ENCODE assay signal across 21 cellular contexts in the genomic region with DNA sequence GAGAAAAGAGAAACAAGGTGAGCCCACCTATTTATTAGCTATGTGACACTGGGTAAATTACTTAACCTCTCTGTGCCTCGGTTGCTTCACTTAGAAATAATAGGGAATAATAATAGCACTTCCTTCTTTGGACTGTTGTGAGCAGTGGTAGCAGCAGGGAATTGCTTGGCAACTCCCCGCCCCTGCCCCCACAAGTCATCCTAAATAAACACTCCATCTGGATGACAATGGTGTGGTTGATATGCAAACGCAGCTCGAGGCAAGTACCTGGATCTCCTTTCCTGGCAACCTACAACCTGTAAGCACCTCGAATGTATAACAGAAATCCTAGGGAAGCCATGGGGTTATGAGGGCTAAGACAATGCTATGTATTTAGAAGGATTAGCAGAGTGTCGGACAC. TPM values are rescaled to one million over a fixed set of nuclear protein-coding genes. Genes with fewer than 3 reads are reported as not detected.
"Had no signal": no experiment of that assay in that cellular context is flagged by ENCODE, and none has a peak within 500 bp of the region (broad histone marks: within the 10 kb centered on the region; RNA-seq: fewer than 3 reads in every experiment).

No MANE protein-coding gene starts in this region.

- H3K36me3 Mint-ChIP-seq: activated naive CD4-positive, alpha-beta T cell treated with anti-CD3 and anti-CD28 coated beads, Interleukin-2, amount 10 ng/mL, durations not matched to agents 7 days and 5 days; immature natural killer cell had no signal

- H3K4me3 Mint-ChIP-seq: activated naive CD4-positive, alpha-beta T cell treated with anti-CD3 and anti-CD28 coated beads, Interleukin-2, amount 10 ng/mL, durations not matched to agents 7 days and 5 days; dendritic cell treated with granulocyte-macrophage colony-stimulating factor and Interleukin-4, amounts not matched to agents 40 ng/mL and 50 ng/mL, for 4 days; effector memory CD8-positive, alpha-beta T cell; immature natural killer cell had no signal

- H3K27me3 ChIP-seq: ascending aorta, gastroesophageal sphincter, heart right ventricle, transverse colon had no signal

- DNase-seq: activated CD4-positive, alpha-beta T cell treated with anti-CD3 and anti-CD28 coated beads, Interleukin-2, amount 50 U/mL, for 48 hours; activated naive CD4-positive, alpha-beta T cell treated with anti-CD3 and anti-CD28 coated beads, Interleukin-2, amount 10 ng/mL, durations not matched to agents 7 days and 5 days; effector memory CD8-positive, alpha-beta T cell; heart right ventricle; immature natural killer cell; right cardiac atrium; stimulated activated CD4-positive, alpha-beta T cell treated with anti-CD3 and anti-CD28 coated beads, Interleukin-15, amount 100 ng/mL, for 24 hours; stimulated activated CD4-positive, alpha-beta T cell treated with anti-CD3 and anti-CD28 coated beads, Interleukin-4, amount 100 ng/mL, for 1 hour; stimulated activated naive CD4-positive, alpha-beta T cell; substantia nigra; T-helper 1 cell; T1000; transverse colon had no signal

- H3K4me1 Mint-ChIP-seq: activated naive CD4-positive, alpha-beta T cell treated with anti-CD3 and anti-CD28 coated beads, Interleukin-2, amount 10 ng/mL, durations not matched to agents 7 days and 5 days; immature natural killer cell had no signal

- H3K27ac Mint-ChIP-seq: activated naive CD4-positive, alpha-beta T cell treated with anti-CD3 and anti-CD28 coated beads, Interleukin-2, amount 10 ng/mL, durations not matched to agents 7 days and 5 days; dendritic cell treated with granulocyte-macrophage colony-stimulating factor and Interleukin-4, amounts not matched to agents 40 ng/mL and 50 ng/mL, for 4 days; effector memory CD8-positive, alpha-beta T cell; immature natural killer cell had no signal

- H3K4me3 ChIP-seq: ascending aorta, gastroesophageal sphincter, heart right ventricle, prostate gland, skin epidermis, transverse colon had no signal

- H3K27ac ChIP-seq: ascending aorta, epithelial cell of prostate, gastroesophageal sphincter, heart right ventricle, prostate gland, skin epidermis, transverse colon, VCaP had no signal

- H3K9me3 ChIP-seq: prostate gland, transverse colon had no signal

- H3K4me1 ChIP-seq: ascending aorta, gastroesophageal sphincter, heart right ventricle, prostate gland, transverse colon had no signal

- H3K36me3 ChIP-seq: ascending aorta, gastroesophageal sphincter, heart right ventricle, prostate gland, transverse colon had no signal

- ATAC-seq: effector memory CD8-positive, alpha-beta T cell; gastroesophageal sphincter; heart right ventricle; right cardiac atrium had no signal

- H3K9me3 Mint-ChIP-seq: activated naive CD4-positive, alpha-beta T cell treated with anti-CD3 and anti-CD28 coated beads, Interleukin-2, amount 10 ng/mL, durations not matched to agents 7 days and 5 days had no signal

RNA-seq across cellular contexts. Expression of a gene that starts 9.1 kb away (rescaled TPM):
- total RNA-seq: ascending aorta, bronchial epithelial cell had no signal
